35 cellular contexts compared by ENCODE assay signal in genomic region chr6:79184086-79184485, GRCh38.
"Had no signal": no experiment of that assay in that cellular context is flagged by ENCODE, and none has a peak within 500 bp of the region (broad histone marks: within the 10 kb centered on the region; RNA-seq: fewer than 3 reads in every experiment).

No MANE protein-coding gene starts in this region.

- H3K27me3 ChIP-seq: MG63 had no signal

- H3K4me3 ChIP-seq: MG63 had no signal

- H3K9me3 ChIP-seq: MG63 had no signal

- H3K36me3 ChIP-seq: MG63 had no signal

- DNase-seq: Karpas-422, Kasumi-1, MG63, MM.1S, MV-4-11, NCI-H1048, NCI-H1092, NCI-H1092 treated with DMSO at 0.1 percent for 48 hours, NCI-H1105, NCI-H1105 treated with DMSO at 0.1 percent for 48 hours, NCI-H1417, NCI-H1417 treated with DMSO at 0.1 percent for 48 hours, NCI-H1436, NCI-H1436 treated with DMSO at 0.1 percent for 48 hours, NCI-H146, NCI-H1694, NCI-H1694 treated with DMSO at 0.1 percent for 48 hours, NCI-H187, NCI-H187 treated with DMSO at 0.1 percent for 48 hours, NCI-H1930, NCI-H2029, NCI-H2029 treated with DMSO at 0.1 percent for 48 hours, NCI-H2081, NCI-H2081 treated with DMSO at 0.1 percent for 48 hours, NCI-H2107, NCI-H2171, NCI-H2171 treated with DMSO at 0.1 percent for 48 hours, NCI-H2227 treated with DMSO at 0.1 percent for 48 hours, NCI-H226, NCI-H345, NCI-H446, NCI-H446 treated with DMSO at 0.1 percent for 48 hours, NCI-H510A, NCI-H510A treated with DMSO at 0.1 percent for 48 hours, NCI-H524 had no signal
